Comparison of ENCODE assay signal across 8 cellular contexts in genomic region chr19:11924886-11925583, GRCh38.
DNase-seq lines count a peak whose midpoint lies in the region; ATAC-seq and TF ChIP-seq lines count a peak whose summit lies in the region.

ZNF700 (plus strand) TSS chr19:11925107; CDS start chr19:11925211, 104 bp downstream.

- DNase-seq in AML-193 (lab: John Stamatoyannopoulos, UW): peak; percentile 83 to 89
- peak; percentile 91 for DNase-seq in NCI-H446 treated with DMSO at 0.1 percent for 48 hours (lab: John Stamatoyannopoulos, UW)
- DNase-seq in cerebellar cortex (ENCODE audit: low spot score): peak; percentile 98
- DNase-seq in islet precursor cell: peak; percentile 97
- DNase-seq in stimulated activated CD4-positive, alpha-beta T cell treated with anti-CD3 and anti-CD28 coated beads, Interleukin-12 subunit alpha, Interleukin-12 subunit beta, amount 100 ng/mL, for 4 hours: peak; percentile 88

- peak; percentile 81 for ATAC-seq in HG03378 (IDR thresholded peaks at IDR 0.05; ENCODE audit: unreplicated experiment)
- ATAC-seq in activated CD4-positive, CD25-positive, alpha-beta regulatory T cell treated with anti-CD3 and anti-CD28 coated beads, Interleukin-2, amount 50 U/mL, for 24 hours: peak; percentile 96 to 97

- peak; percentile 91 for TF ChIP-seq POLR2A in GM19099 (IDR thresholded peaks at IDR 0.05; ENCODE audit: extremely low read depth, insufficient read length, low read depth)

Comparison
In these comparisons a context has a peak if more than half of its experiments do, and no peak if none do; other contexts are left out.
1. Peak in every context shown above with its lines: DNase-seq and ATAC-seq.